Comparison of ENCODE assay signal across 1 cellular context in the genomic region with DNA sequence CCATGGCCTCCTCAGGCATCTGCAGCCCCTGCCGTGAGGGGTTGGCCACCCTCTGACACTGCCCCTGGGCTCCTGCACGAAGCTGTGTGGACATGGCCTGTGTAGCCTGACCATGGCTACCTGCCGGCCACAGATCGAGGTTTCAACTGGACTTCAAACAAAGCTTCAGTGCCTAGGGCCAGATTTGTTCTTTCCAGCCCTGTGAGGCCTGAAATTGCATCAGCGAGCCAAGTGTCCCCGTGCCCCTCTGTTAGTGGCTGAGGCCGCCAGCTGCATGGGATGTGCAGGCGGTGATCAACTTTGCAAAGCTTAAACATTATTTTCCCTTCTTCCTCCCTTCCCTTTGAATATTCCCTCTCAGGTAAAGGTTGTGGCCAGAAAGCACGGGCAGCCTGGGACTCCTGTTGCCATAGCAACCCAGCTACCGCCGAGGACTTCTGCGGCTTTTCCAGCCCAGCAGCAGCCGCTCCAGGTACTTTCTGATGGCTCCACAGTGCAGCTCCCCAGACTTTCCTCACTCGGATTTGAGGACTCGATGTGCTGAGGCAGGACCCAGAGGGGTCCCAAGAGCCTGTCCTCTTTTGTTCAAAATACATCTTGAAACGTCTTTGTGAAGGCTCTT.
TF ChIP-seq lines count a peak whose summit lies in the region.

No MANE protein-coding gene starts in this region.

TF ChIP-seq in GM23338, 12 proteins besides CTCF, POLR2A, EP300 and RAD21:
- TF ChIP-seq, protein P1, sequence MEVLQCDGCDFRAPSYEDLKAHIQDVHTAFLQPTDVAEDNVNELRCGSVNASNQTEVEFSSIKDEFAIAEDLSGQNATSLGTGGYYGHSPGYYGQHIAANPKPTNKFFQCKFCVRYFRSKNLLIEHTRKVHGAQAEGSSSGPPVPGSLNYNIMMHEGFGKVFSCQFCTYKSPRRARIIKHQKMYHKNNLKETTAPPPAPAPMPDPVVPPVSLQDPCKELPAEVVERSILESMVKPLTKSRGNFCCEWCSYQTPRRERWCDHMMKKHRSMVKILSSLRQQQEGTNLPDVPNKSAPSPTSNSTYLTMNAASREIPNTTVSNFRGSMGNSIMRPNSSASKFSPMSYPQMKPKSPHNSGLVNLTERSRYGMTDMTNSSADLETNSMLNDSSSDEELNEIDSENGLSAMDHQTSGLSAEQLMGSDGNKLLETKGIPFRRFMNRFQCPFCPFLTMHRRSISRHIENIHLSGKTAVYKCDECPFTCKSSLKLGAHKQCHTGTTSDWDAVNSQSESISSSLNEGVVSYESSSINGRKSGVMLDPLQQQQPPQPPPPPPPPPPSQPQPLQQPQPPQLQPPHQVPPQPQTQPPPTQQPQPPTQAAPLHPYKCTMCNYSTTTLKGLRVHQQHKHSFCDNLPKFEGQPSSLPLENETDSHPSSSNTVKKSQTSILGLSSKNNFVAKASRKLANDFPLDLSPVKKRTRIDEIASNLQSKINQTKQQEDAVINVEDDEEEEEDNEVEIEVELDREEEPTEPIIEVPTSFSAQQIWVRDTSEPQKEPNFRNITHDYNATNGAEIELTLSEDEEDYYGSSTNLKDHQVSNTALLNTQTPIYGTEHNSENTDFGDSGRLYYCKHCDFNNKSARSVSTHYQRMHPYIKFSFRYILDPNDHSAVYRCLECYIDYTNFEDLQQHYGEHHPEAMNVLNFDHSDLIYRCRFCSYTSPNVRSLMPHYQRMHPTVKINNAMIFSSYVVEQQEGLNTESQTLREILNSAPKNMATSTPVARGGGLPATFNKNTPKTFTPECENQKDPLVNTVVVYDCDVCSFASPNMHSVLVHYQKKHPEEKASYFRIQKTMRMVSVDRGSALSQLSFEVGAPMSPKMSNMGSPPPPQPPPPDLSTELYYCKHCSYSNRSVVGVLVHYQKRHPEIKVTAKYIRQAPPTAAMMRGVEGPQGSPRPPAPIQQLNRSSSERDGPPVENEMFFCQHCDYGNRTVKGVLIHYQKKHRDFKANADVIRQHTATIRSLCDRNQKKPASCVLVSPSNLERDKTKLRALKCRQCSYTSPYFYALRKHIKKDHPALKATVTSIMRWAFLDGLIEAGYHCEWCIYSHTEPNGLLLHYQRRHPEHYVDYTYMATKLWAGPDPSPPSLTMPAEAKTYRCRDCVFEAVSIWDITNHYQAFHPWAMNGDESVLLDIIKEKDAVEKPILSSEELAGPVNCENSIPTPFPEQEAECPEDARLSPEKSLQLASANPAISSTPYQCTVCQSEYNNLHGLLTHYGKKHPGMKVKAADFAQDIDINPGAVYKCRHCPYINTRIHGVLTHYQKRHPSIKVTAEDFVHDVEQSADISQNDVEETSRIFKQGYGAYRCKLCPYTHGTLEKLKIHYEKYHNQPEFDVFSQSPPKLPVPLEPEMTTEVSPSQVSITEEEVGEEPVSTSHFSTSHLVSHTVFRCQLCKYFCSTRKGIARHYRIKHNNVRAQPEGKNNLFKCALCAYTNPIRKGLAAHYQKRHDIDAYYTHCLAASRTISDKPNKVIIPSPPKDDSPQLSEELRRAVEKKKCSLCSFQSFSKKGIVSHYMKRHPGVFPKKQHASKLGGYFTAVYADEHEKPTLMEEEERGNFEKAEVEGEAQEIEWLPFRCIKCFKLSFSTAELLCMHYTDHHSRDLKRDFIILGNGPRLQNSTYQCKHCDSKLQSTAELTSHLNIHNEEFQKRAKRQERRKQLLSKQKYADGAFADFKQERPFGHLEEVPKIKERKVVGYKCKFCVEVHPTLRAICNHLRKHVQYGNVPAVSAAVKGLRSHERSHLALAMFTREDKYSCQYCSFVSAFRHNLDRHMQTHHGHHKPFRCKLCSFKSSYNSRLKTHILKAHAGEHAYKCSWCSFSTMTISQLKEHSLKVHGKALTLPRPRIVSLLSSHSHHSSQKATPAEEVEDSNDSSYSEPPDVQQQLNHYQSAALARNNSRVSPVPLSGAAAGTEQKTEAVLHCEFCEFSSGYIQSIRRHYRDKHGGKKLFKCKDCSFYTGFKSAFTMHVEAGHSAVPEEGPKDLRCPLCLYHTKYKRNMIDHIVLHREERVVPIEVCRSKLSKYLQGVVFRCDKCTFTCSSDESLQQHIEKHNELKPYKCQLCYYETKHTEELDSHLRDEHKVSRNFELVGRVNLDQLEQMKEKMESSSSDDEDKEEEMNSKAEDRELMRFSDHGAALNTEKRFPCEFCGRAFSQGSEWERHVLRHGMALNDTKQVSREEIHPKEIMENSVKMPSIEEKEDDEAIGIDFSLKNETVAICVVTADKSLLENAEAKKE (CRISPR knock-in tag; IDR thresholded peaks at IDR 0.05): no peak
- no peak for TF ChIP-seq EZH2phosphoT487 (IDR thresholded peaks at IDR 0.05; ENCODE audit: unreplicated experiment)
- TF ChIP-seq NANOG (IDR thresholded peaks at IDR 0.05; ENCODE audit: borderline replicate concordance): no peak
- TF ChIP-seq CREB1 (CRISPR knock-in tag; IDR thresholded peaks at IDR 0.05; ENCODE audit: low read depth): no peak
- TF ChIP-seq ZNF331 (CRISPR knock-in tag; IDR thresholded peaks at IDR 0.05; ENCODE audit: low read depth): no peak
- TF ChIP-seq EZH2 (IDR thresholded peaks at IDR 0.05; ENCODE audit: low read depth, unreplicated experiment): no peak
- no peak for TF ChIP-seq REST (IDR thresholded peaks at IDR 0.05; ENCODE audit: unreplicated experiment)
- no peak for TF ChIP-seq STAT1 (IDR thresholded peaks at IDR 0.05; ENCODE audit: unreplicated experiment)
- TF ChIP-seq JUNB (IDR thresholded peaks at IDR 0.05; ENCODE audit: unreplicated experiment): no peak
- no peak for TF ChIP-seq ZNF114 (CRISPR knock-in tag; IDR thresholded peaks at IDR 0.05)
- TF ChIP-seq, protein P2, sequence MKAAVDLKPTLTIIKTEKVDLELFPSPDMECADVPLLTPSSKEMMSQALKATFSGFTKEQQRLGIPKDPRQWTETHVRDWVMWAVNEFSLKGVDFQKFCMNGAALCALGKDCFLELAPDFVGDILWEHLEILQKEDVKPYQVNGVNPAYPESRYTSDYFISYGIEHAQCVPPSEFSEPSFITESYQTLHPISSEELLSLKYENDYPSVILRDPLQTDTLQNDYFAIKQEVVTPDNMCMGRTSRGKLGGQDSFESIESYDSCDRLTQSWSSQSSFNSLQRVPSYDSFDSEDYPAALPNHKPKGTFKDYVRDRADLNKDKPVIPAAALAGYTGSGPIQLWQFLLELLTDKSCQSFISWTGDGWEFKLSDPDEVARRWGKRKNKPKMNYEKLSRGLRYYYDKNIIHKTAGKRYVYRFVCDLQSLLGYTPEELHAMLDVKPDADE (IDR thresholded peaks at IDR 0.05): no peak
- TF ChIP-seq POLR2AphosphoS5 (IDR thresholded peaks at IDR 0.05; ENCODE audit: low read depth): no peak
